1 cellular context compared by ENCODE assay signal in genomic region chr16:30884760-30885159, GRCh38.
TF ChIP-seq lines count a peak whose summit lies in the region.

No MANE protein-coding gene starts in this region.

TF ChIP-seq in GM12878, 131 proteins besides CTCF, POLR2A, EP300 and RAD21:
- TF ChIP-seq RELB (IDR thresholded peaks at IDR 0.05; ENCODE audit: low read depth) (no peak), RUNX3 (IDR thresholded peaks at IDR 0.05; ENCODE audit: low read length) (peak; percentile 70), NR2F1 (conservative IDR thresholded peaks at IDR 0.05) (peak; percentile 37; the same call in 1 of the 2 replicates), CHD2 (IDR thresholded peaks at IDR 0.05; ENCODE audit: borderline replicate concordance, low read depth, low read length) (no peak), SP1 (IDR thresholded peaks at IDR 0.05; ENCODE audit: low read depth, low read length) (no peak), YY1 (IDR thresholded peaks at IDR 0.05; ENCODE audit: low read depth, low read length) (0 out of 2 replicates have a peak, but pooled peaks have one; percentile 22), ZNF217 (IDR thresholded peaks at IDR 0.05) (peak; percentile 39; the same call in 1 of the 2 replicates), NRF1 (conservative IDR thresholded peaks at IDR 0.05; ENCODE audit: low read depth, low read length) (no peak), MEF2B (IDR thresholded peaks at IDR 0.05; ENCODE audit: partially characterized antibody, poor library complexity, severe bottlenecking) (peak; percentile 68)
